1 cellular context compared by ENCODE assay signal in genomic region chr2:144595686-144596073, GRCh38.
TF ChIP-seq lines count a peak whose summit lies in the region.

No MANE protein-coding gene starts in this region.

TF ChIP-seq in GM12878, 131 proteins besides CTCF, POLR2A, EP300 and RAD21 (continued from another document):
- TF ChIP-seq, protein P1, sequence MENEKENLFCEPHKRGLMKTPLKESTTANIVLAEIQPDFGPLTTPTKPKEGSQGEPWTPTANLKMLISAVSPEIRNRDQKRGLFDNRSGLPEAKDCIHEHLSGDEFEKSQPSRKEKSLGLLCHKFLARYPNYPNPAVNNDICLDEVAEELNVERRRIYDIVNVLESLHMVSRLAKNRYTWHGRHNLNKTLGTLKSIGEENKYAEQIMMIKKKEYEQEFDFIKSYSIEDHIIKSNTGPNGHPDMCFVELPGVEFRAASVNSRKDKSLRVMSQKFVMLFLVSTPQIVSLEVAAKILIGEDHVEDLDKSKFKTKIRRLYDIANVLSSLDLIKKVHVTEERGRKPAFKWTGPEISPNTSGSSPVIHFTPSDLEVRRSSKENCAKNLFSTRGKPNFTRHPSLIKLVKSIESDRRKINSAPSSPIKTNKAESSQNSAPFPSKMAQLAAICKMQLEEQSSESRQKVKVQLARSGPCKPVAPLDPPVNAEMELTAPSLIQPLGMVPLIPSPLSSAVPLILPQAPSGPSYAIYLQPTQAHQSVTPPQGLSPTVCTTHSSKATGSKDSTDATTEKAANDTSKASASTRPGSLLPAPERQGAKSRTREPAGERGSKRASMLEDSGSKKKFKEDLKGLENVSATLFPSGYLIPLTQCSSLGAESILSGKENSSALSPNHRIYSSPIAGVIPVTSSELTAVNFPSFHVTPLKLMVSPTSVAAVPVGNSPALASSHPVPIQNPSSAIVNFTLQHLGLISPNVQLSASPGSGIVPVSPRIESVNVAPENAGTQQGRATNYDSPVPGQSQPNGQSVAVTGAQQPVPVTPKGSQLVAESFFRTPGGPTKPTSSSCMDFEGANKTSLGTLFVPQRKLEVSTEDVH (IDR thresholded peaks at IDR 0.05; ENCODE audit: low read depth, partially characterized antibody) = no peak
- no peak for TF ChIP-seq MTA3 (IDR thresholded peaks at IDR 0.05; ENCODE audit: borderline replicate concordance, low read length)
- no peak for TF ChIP-seq MTA2 (IDR thresholded peaks at IDR 0.05; ENCODE audit: low read depth)
- TF ChIP-seq, protein P2, sequence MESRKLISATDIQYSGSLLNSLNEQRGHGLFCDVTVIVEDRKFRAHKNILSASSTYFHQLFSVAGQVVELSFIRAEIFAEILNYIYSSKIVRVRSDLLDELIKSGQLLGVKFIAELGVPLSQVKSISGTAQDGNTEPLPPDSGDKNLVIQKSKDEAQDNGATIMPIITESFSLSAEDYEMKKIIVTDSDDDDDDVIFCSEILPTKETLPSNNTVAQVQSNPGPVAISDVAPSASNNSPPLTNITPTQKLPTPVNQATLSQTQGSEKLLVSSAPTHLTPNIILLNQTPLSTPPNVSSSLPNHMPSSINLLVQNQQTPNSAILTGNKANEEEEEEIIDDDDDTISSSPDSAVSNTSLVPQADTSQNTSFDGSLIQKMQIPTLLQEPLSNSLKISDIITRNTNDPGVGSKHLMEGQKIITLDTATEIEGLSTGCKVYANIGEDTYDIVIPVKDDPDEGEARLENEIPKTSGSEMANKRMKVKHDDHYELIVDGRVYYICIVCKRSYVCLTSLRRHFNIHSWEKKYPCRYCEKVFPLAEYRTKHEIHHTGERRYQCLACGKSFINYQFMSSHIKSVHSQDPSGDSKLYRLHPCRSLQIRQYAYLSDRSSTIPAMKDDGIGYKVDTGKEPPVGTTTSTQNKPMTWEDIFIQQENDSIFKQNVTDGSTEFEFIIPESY (IDR thresholded peaks at IDR 0.05) = no peak
- TF ChIP-seq EGR1 (IDR thresholded peaks at IDR 0.05; ENCODE audit: borderline replicate concordance in 1 of 2, low read depth in 2 of 2, low read length in 2 of 2) = no peak
- TF ChIP-seq FOXM1 (IDR thresholded peaks at IDR 0.05; ENCODE audit: low read depth, low read length) = no peak
- no peak for TF ChIP-seq BACH1 (IDR thresholded peaks at IDR 0.05; ENCODE audit: borderline replicate concordance)
- no peak for TF ChIP-seq RAD51 (IDR thresholded peaks at IDR 0.05)
- TF ChIP-seq KDM1A (IDR thresholded peaks at IDR 0.05; ENCODE audit: borderline replicate concordance) = no peak
- TF ChIP-seq, protein P3, sequence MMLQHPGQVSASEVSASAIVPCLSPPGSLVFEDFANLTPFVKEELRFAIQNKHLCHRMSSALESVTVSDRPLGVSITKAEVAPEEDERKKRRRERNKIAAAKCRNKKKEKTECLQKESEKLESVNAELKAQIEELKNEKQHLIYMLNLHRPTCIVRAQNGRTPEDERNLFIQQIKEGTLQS (IDR thresholded peaks at IDR 0.05; ENCODE audit: borderline replicate concordance, extremely low read depth, low read depth, low read length) = no peak
- no peak for TF ChIP-seq HSF1 (IDR thresholded peaks at IDR 0.05; ENCODE audit: low read depth, low read length)
TF ChIP-seq in GM12878: peak in this region for 0.
